In genomic region chr15:72338617-72339321, GRCh38 we compare ENCODE assay signal across 15 cellular contexts. TPM values are rescaled to one million over a fixed set of nuclear protein-coding genes. Genes with fewer than 3 reads are reported as not detected.
DNase-seq lines count a peak whose midpoint lies in the region; ATAC-seq and TF ChIP-seq lines count a peak whose summit lies in the region.
"Had no signal": no experiment of that assay in that cellular context is flagged by ENCODE, and none has a peak within 500 bp of the region (broad histone marks: within the 10 kb centered on the region; RNA-seq: fewer than 3 reads in every experiment).

No MANE protein-coding gene starts in this region.

- TF ChIP-seq POLR2A in uterus (IDR thresholded peaks at IDR 0.05) = no peak

- TF ChIP-seq CTCF in coronary artery (IDR thresholded peaks at IDR 0.05) (no peak), lower lobe of right lung (IDR thresholded peaks at IDR 0.05) (no peak), uterus (IDR thresholded peaks at IDR 0.05) (no peak)

- DNase-seq in SIG-M5 treated with dmso at 0.1 percent for 504 hours (lab: John Stamatoyannopoulos, UW; ENCODE audit: unreplicated experiment) (peak; percentile 68), SIG-M5 (lab: John Stamatoyannopoulos, UW) (no peak), coronary artery (ENCODE audit: low spot score) (no peak), lower lobe of right lung (no peak), uterus (peak in 1 of 2 donors; percentile 34), activated gamma-delta T cell treated with Interleukin-2 at 50 U/mL for 16 hours (no peak)
- DNase-seq: activated CD4-positive, alpha-beta T cell treated with anti-CD3 and anti-CD28 coated beads, Interleukin-2, amount 50 U/mL, for 4 hours; Karpas-422; NCI-H510A had no signal

- H3K27me3 ChIP-seq in lower lobe of right lung (ENCODE audit: low read depth) (no peaks in the 10 kb centered on the region), uterus (no peaks in the 10 kb centered on the region)
- H3K27me3 ChIP-seq: neural progenitor cell, SJSA1 had no signal

- H3K9me3 ChIP-seq in lower lobe of right lung (no peaks in the 10 kb centered on the region), uterus (no peaks in the 10 kb centered on the region)
- H3K9me3 ChIP-seq: SJSA1, thoracic aorta had no signal

- H3K4me3 ChIP-seq in coronary artery (no peak overlapping the region), lower lobe of right lung (no peak overlapping the region), uterus (no peak overlapping the region)
- H3K4me3 ChIP-seq: GM23338, neural progenitor cell, SJSA1, thoracic aorta had no signal

- H3K27ac ChIP-seq in coronary artery = peak overlapping the region; percentile 30 to 79
- peak overlapping the region; percentile 31 for H3K27ac ChIP-seq in lower lobe of right lung
- peak overlapping the region; percentile 46 to 59 for H3K27ac ChIP-seq in uterus
- H3K27ac ChIP-seq: neural progenitor cell, SJSA1, thoracic aorta had no signal

- H3K36me3 ChIP-seq in lower lobe of right lung (peaks cover 35% of the 10 kb centered on the region), uterus (no peaks in the 10 kb centered on the region)
- H3K36me3 ChIP-seq: neural progenitor cell, SJSA1, thoracic aorta had no signal

- ATAC-seq in lower lobe of right lung = peak; percentile 57 to 74
- ATAC-seq in GM21825 (IDR thresholded peaks at IDR 0.05; ENCODE audit: unreplicated experiment) = no peak
- no peak for ATAC-seq in GM21723 (IDR thresholded peaks at IDR 0.05; ENCODE audit: unreplicated experiment)
- ATAC-seq: GM23338 had no signal

- H3K4me1 ChIP-seq in lower lobe of right lung (peaks cover 11% of the 10 kb centered on the region), uterus (no peaks in the 10 kb centered on the region)
- H3K4me1 ChIP-seq: neural progenitor cell had no signal

- intact Hi-C loops in lower lobe of right lung (cut with DNase I) (no loop called here), uterus (cut with DNase I; ENCODE audit: low total_unique reads) (no loop called here)

RNA-seq across cellular contexts. Expression of gene CELF6, which starts 18.8 kb away (rescaled TPM):
- 5.7 TPM for total RNA-seq in lower lobe of right lung
- 10 to 100 TPM in 1 of 4 donors, 1 to 10 TPM in 3; 1.9 to 12.3 (median 5.6) TPM for total RNA-seq in uterus

RNA-seq across cellular contexts. Expression of gene HEXA, which starts 37.0 kb away (rescaled TPM):
- 219 TPM for total RNA-seq in lower lobe of right lung
- 10 to 100 TPM; 14.9 to 86.0 (median 52.9) TPM for total RNA-seq in uterus

RNA-seq across cellular contexts. Expression of gene TMEM202, which starts 59.3 kb away (rescaled TPM):
- not detected for total RNA-seq in lower lobe of right lung
- total RNA-seq in uterus = not detected
- total RNA-seq: GM23338, SJSA1, thoracic aorta had no signal

Comparison
In these comparisons a context has a peak if more than half of its experiments do, and no peak if none do; other contexts are left out.
1. ATAC-seq: peak in lower lobe of right lung (2 of 2); none in GM21825 (single experiment) and GM21723 (single experiment).
2. Peak in every context shown above with its lines, with median percentiles within 50 percentile points of each other: H3K27ac ChIP-seq.